In the genomic region with DNA sequence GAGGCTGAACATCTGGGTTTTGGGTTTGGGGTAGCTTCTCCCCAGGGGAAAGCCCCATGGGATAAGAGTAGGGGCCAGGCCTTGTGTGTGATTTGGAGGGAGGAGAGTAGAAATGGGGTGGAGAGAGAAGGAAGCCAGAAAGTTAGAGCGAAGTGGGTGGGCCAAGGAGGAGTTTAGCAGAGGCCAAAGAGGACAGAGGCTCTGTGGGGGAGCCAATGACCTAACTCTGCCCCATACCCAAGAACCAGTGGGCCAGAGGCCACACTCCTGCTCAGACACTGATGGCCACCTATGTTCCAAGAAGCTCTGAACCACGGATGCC, we compare ENCODE assay signal across 1 cellular context.
TF ChIP-seq lines count a peak whose summit lies in the region.

No MANE protein-coding gene starts in this region.

TF ChIP-seq in SK-N-SH, 30 proteins besides CTCF, POLR2A, EP300 and RAD21:
- TF ChIP-seq RFX5 (IDR thresholded peaks at IDR 0.05; ENCODE audit: low read length) (no peak), REST (IDR thresholded peaks at IDR 0.05; ENCODE audit: low read depth, low read length) (no peak), MEF2A (IDR thresholded peaks at IDR 0.05; ENCODE audit: borderline replicate concordance, low read depth) (no peak), NRF1 (IDR thresholded peaks at IDR 0.05; ENCODE audit: low read depth, low read length) (no peak), RXRA (IDR thresholded peaks at IDR 0.05; ENCODE audit: borderline replicate concordance, low read depth) (no peak), JUND (IDR thresholded peaks at IDR 0.05) (no peak), CHD2 (IDR thresholded peaks at IDR 0.05; ENCODE audit: low read length, partially characterized antibody) (no peak), NFIC (IDR thresholded peaks at IDR 0.05; ENCODE audit: borderline replicate concordance) (no peak), TCF12 (IDR thresholded peaks at IDR 0.05) (no peak), EZH2phosphoT487 (IDR thresholded peaks at IDR 0.05; ENCODE audit: borderline replicate concordance, low read depth) (no peak), USF2 (IDR thresholded peaks at IDR 0.05; ENCODE audit: borderline replicate concordance, low read depth, low read length) (no peak), ELF1 (IDR thresholded peaks at IDR 0.05) (no peak), TEAD4 (IDR thresholded peaks at IDR 0.05; ENCODE audit: borderline replicate concordance, insufficient read depth) (no peak), FOXJ3 (CRISPR knock-in tag; IDR thresholded peaks at IDR 0.05) (no peak)
